In genomic region chr2:212083492-212083891, GRCh38 we compare ENCODE assay signal across 27 cellular contexts.
"Had no signal": no experiment of that assay in that cellular context is flagged by ENCODE, and none has a peak within 500 bp of the region (broad histone marks: within the 10 kb centered on the region; RNA-seq: fewer than 3 reads in every experiment).

No MANE protein-coding gene starts in this region.

- DNase-seq: naive thymus-derived CD4-positive, alpha-beta T cell; natural killer cell; occipital lobe; ovary; posterior cingulate gyrus; psoas muscle; right cardiac atrium; stimulated activated CD4-positive, alpha-beta T cell treated with anti-CD3 and anti-CD28 coated beads, Interleukin-1b, Interleukin-23, amount 100 ng/mL, for 48 hours; stimulated activated CD4-positive, alpha-beta T cell treated with anti-CD3 and anti-CD28 coated beads, Interleukin-4, amount 100 ng/mL, for 1 hour; stimulated activated CD4-positive, alpha-beta T cell treated with anti-CD3 and anti-CD28 coated beads, Interleukin-4, amount 100 ng/mL, for 4 hours; stimulated activated CD8-positive, alpha-beta memory T cell treated with anti-CD3 and anti-CD28 coated beads, Interleukin-4, amount 100 ng/mL, for 48 hours; stimulated activated naive CD4-positive, alpha-beta T cell; stimulated activated naive CD8-positive, alpha-beta T cell treated with anti-CD3 and anti-CD28 coated beads, Interleukin-15, amount 100 ng/mL, for 72 hours; stimulated activated naive CD8-positive, alpha-beta T cell treated with anti-CD3 and anti-CD28 coated beads, Interleukin-15, Interleukin-2, amounts not matched to agents 100 U/mL and 50 U/mL, for 24 hours; substantia nigra; testis; tibial artery; transverse colon; upper lobe of right lung; uterus had no signal

- H3K4me2 ChIP-seq: neural progenitor cell, smooth muscle cell had no signal

- ATAC-seq: naive thymus-derived CD4-positive, alpha-beta T cell; natural killer cell; psoas muscle; right cardiac atrium; sciatic nerve; stimulated activated memory B cell treated with anti-CD40 and anti-IgM and Interleukin-4, amounts not matched to agents 10 μg/mL and 1 μg/mL and 100 μg/mL, for 72 hours; stimulated activated naive CD8-positive, alpha-beta T cell treated with anti-CD3 and anti-CD28 coated beads, Interleukin-15, amount 100 ng/mL, for 72 hours; stimulated activated naive CD8-positive, alpha-beta T cell treated with anti-CD3 and anti-CD28 coated beads, Interleukin-15, Interleukin-2, amounts not matched to agents 100 U/mL and 50 U/mL, for 24 hours; upper lobe of right lung had no signal

- H3K4me1 ChIP-seq: neural progenitor cell, parathyroid adenoma, psoas muscle, suprapubic skin, testis, tibial artery, transverse colon, upper lobe of right lung, uterus had no signal

- H3K27me3 ChIP-seq: neural progenitor cell, ovary, suprapubic skin, testis, tibial artery, transverse colon, upper lobe of right lung, uterus had no signal

- H3K79me2 ChIP-seq: parathyroid adenoma had no signal

- H3K36me3 ChIP-seq: neural progenitor cell, ovary, suprapubic skin, tibial artery, transverse colon, upper lobe of right lung, uterus had no signal

- H3K4me3 ChIP-seq: neural progenitor cell, ovary, psoas muscle, skin epidermis, smooth muscle cell, suprapubic skin, testis, tibial artery, transverse colon, upper lobe of right lung, uterus had no signal

- H3K27ac ChIP-seq: neural progenitor cell, ovary, parathyroid adenoma, psoas muscle, skin epidermis, suprapubic skin, testis, tibial artery, transverse colon, upper lobe of right lung, uterus had no signal

- H2AFZ ChIP-seq: neural progenitor cell, parathyroid adenoma had no signal

- H3K9me3 ChIP-seq: ovary, psoas muscle, suprapubic skin, testis, tibial artery, transverse colon, upper lobe of right lung, uterus had no signal

- H3K9ac ChIP-seq: neural progenitor cell, parathyroid adenoma had no signal
